In the genomic region with DNA sequence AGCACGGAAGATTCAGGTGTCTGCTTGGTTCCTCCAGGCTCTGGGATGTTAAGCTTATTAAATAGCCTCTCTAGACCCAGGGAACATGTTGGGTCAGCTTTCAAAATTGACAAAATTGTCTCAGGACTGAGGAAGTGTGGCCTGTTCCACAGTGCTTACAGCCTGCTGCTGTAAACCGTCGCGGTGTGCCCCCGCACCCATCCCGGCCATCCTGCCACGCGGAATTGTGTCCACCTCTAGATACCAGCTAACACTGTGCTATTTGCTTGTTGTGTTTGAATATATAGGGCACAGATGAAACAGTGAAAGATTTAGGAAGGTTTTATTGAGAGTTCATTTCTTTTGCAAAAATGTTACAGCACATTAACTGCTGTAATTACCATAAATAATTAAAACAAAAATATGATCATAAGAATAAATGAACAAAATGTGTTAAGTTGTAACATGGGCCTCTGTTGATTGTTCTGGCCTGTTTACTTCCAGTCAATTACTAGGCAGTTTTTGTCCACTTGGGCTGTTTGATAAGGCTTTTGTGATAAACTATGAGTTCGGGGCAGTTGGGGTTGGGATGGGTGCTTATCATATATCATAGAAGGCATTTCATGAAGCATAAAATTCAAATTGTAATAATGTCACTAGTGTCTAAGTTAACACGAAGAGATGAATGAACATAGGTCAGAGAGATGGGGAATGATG, we compare ENCODE assay signal across 2 cellular contexts.
TF ChIP-seq lines count a peak whose summit lies in the region.

No MANE protein-coding gene starts in this region.

TF ChIP-seq in H1, 55 proteins besides CTCF, POLR2A, EP300 and RAD21:
- TF ChIP-seq CBX5 (IDR thresholded peaks at IDR 0.05; ENCODE audit: low read depth, low read length) (no peak), SRF (IDR thresholded peaks at IDR 0.05; ENCODE audit: low read depth, low read length) (no peak), SP1 (IDR thresholded peaks at IDR 0.05; ENCODE audit: low read depth, low read length) (no peak), RXRA (IDR thresholded peaks at IDR 0.05; ENCODE audit: insufficient read depth, low read depth, low read length) (no peak), JUN (IDR thresholded peaks at IDR 0.05; ENCODE audit: low read depth, low read length) (no peak), NANOG (IDR thresholded peaks at IDR 0.05; ENCODE audit: insufficient read depth, low read depth, low read length, poor library complexity, severe bottlenecking) (no peak), POLR2AphosphoS5 (IDR thresholded peaks at IDR 0.05; ENCODE audit: low read depth, low read length) (no peak), MAX (IDR thresholded peaks at IDR 0.05) (no peak), CREB1 (IDR thresholded peaks at IDR 0.05) (no peak), HDAC6 (IDR thresholded peaks at IDR 0.05; ENCODE audit: low read depth, low read length) (no peak), PHF8 (conservative IDR thresholded peaks at IDR 0.05; ENCODE audit: low read depth, low read length) (no peak), SP4 (IDR thresholded peaks at IDR 0.05; ENCODE audit: low read length) (no peak), E2F6 (IDR thresholded peaks at IDR 0.05) (no peak), CTBP2 (IDR thresholded peaks at IDR 0.05; ENCODE audit: borderline replicate concordance, insufficient read depth, insufficient read length, low read length) (no peak), BRCA1 (IDR thresholded peaks at IDR 0.05; ENCODE audit: low read depth, low read length) (no peak)

TF ChIP-seq in SK-N-SH treated with all-trans-retinoic acid at 6 μM for 48 hours, 23 proteins besides CTCF, POLR2A, EP300 and RAD21:
- no peak for TF ChIP-seq BACH2 (CRISPR knock-in tag; IDR thresholded peaks at IDR 0.05; ENCODE audit: borderline replicate concordance)
- TF ChIP-seq, protein P1, sequence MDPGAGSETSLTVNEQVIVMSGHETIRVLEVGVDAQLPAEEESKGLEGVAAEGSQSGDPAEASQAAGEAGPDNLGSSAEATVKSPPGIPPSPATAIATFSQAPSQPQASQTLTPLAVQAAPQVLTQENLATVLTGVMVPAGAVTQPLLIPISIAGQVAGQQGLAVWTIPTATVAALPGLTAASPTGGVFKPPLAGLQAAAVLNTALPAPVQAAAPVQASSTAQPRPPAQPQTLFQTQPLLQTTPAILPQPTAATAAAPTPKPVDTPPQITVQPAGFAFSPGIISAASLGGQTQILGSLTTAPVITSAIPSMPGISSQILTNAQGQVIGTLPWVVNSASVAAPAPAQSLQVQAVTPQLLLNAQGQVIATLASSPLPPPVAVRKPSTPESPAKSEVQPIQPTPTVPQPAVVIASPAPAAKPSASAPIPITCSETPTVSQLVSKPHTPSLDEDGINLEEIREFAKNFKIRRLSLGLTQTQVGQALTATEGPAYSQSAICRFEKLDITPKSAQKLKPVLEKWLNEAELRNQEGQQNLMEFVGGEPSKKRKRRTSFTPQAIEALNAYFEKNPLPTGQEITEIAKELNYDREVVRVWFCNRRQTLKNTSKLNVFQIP (CRISPR knock-in tag; IDR thresholded peaks at IDR 0.05; ENCODE audit: borderline replicate concordance, low read depth) = no peak
- TF ChIP-seq, protein P2, sequence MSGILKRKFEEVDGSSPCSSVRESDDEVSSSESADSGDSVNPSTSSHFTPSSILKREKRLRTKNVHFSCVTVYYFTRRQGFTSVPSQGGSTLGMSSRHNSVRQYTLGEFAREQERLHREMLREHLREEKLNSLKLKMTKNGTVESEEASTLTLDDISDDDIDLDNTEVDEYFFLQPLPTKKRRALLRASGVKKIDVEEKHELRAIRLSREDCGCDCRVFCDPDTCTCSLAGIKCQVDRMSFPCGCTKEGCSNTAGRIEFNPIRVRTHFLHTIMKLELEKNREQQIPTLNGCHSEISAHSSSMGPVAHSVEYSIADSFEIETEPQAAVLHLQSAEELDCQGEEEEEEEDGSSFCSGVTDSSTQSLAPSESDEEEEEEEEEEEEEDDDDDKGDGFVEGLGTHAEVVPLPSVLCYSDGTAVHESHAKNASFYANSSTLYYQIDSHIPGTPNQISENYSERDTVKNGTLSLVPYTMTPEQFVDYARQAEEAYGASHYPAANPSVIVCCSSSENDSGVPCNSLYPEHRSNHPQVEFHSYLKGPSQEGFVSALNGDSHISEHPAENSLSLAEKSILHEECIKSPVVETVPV (CRISPR knock-in tag; IDR thresholded peaks at IDR 0.05) = no peak
- no peak for TF ChIP-seq OSR1 (CRISPR knock-in tag; IDR thresholded peaks at IDR 0.05)
- TF ChIP-seq ZNF8 (CRISPR knock-in tag; IDR thresholded peaks at IDR 0.05) = no peak
- TF ChIP-seq, protein P3, sequence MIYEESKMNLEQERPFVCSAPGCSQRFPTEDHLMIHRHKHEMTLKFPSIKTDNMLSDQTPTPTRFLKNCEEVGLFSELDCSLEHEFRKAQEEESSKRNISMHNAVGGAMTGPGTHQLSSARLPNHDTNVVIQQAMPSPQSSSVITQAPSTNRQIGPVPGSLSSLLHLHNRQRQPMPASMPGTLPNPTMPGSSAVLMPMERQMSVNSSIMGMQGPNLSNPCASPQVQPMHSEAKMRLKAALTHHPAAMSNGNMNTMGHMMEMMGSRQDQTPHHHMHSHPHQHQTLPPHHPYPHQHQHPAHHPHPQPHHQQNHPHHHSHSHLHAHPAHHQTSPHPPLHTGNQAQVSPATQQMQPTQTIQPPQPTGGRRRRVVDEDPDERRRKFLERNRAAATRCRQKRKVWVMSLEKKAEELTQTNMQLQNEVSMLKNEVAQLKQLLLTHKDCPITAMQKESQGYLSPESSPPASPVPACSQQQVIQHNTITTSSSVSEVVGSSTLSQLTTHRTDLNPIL (CRISPR knock-in tag; IDR thresholded peaks at IDR 0.05; ENCODE audit: low read depth) = no peak
- no peak for TF ChIP-seq ZFP30 (CRISPR knock-in tag; IDR thresholded peaks at IDR 0.05)
